In genomic region chr2:60818272-60818671, GRCh38 we compare ENCODE assay signal across 8 cellular contexts.
DNase-seq lines count a peak whose midpoint lies in the region; ATAC-seq, FAIRE-seq and TF ChIP-seq lines count a peak whose summit lies in the region.

No MANE protein-coding gene starts in this region.

- H3K36me3 Mint-ChIP-seq in stimulated activated naive CD8-positive, alpha-beta T cell treated with anti-CD3 and anti-CD28 coated beads, Interleukin-15, Interleukin-2, amounts not matched to agents 100 ng/mL and 50 ng/mL, for 24 hours (ENCODE audit: low read depth) = no peaks in the 10 kb centered on the region

- no peak overlapping the region for H2AFZ ChIP-seq in keratinocyte (ENCODE audit: control insufficient read depth, low read length)

- peaks cover 3% of the 10 kb centered on the region for H3K27me3 Mint-ChIP-seq in stimulated activated naive CD8-positive, alpha-beta T cell treated with anti-CD3 and anti-CD28 coated beads, Interleukin-15, Interleukin-2, amounts not matched to agents 100 ng/mL and 50 ng/mL, for 24 hours

- FAIRE-seq in keratinocyte (lab: Jason Lieb, UNC) = no peak

- H3K27ac Mint-ChIP-seq in stimulated activated naive CD8-positive, alpha-beta T cell treated with anti-CD3 and anti-CD28 coated beads, Interleukin-15, Interleukin-2, amounts not matched to agents 100 ng/mL and 50 ng/mL, for 24 hours = peak overlapping the region; percentile 94

- no peaks in the 10 kb centered on the region for H4K20me1 ChIP-seq in keratinocyte (ENCODE audit: control insufficient read depth, extremely low read depth, insufficient read depth, low read length)

- peak; percentile 29 for DNase-seq in activated gamma-delta T cell treated with anti-CD3 and anti-CD28 coated beads, Interleukin-2, amount 50 U/mL, for 16 hours (ENCODE audit: low read depth)
- no peak for DNase-seq in activated gamma-delta T cell treated with Interleukin-2 at 50 U/mL for 16 hours
- DNase-seq in activated CD8-positive, alpha-beta memory T cell treated with anti-CD3 and anti-CD28 coated beads, Interleukin-2, amount 50 U/mL, for 4 hours = peak; percentile 64
- DNase-seq in keratinocyte (ENCODE audit: low read depth, low spot score) = no peak

- H3K9me3 Mint-ChIP-seq in stimulated activated naive CD8-positive, alpha-beta T cell treated with anti-CD3 and anti-CD28 coated beads, Interleukin-15, Interleukin-2, amounts not matched to agents 100 ng/mL and 50 ng/mL, for 24 hours = no peaks in the 10 kb centered on the region

- H3K9me1 ChIP-seq in keratinocyte (ENCODE audit: control insufficient read depth, extremely low read depth, insufficient read depth, low read length) = no peaks in the 10 kb centered on the region

- no peak overlapping the region for H3K27ac ChIP-seq in keratinocyte (ENCODE audit: control insufficient read depth, insufficient read depth, low read length)

- H3K4me2 ChIP-seq in keratinocyte (ENCODE audit: control insufficient read depth, extremely low read depth, insufficient read depth, low read depth, low read length) = no peak overlapping the region

- no peaks in the 10 kb centered on the region for H3K4me1 ChIP-seq in keratinocyte (ENCODE audit: control insufficient read depth, extremely low read depth, insufficient read depth, low read length)

- ATAC-seq in GM18907 (IDR thresholded peaks at IDR 0.05; ENCODE audit: unreplicated experiment) = no peak
- ATAC-seq in HG02678 (IDR thresholded peaks at IDR 0.05; ENCODE audit: unreplicated experiment) = no peak
- ATAC-seq in esophagus mucosa = no peak

- H3K9me3 ChIP-seq in keratinocyte (ENCODE audit: control insufficient read depth, low read depth, low read length) = no peaks in the 10 kb centered on the region

- H3K4me1 Mint-ChIP-seq in stimulated activated naive CD8-positive, alpha-beta T cell treated with anti-CD3 and anti-CD28 coated beads, Interleukin-15, Interleukin-2, amounts not matched to agents 100 ng/mL and 50 ng/mL, for 24 hours (ENCODE audit: low read depth) = peaks cover 62% of the 10 kb centered on the region

- no peak overlapping the region for H3K9ac ChIP-seq in keratinocyte (ENCODE audit: control insufficient read depth, extremely low read depth, insufficient read depth, low read length)

- no peaks in the 10 kb centered on the region for H3K36me3 ChIP-seq in keratinocyte (ENCODE audit: control insufficient read depth in 2 of 2, extremely low read depth in 1 of 2, insufficient read depth in 2 of 2, low read length in 2 of 2)

- peak in 2 of 3 experiments; percentile 39 to 46 for TF ChIP-seq CTCF in keratinocyte (optimal IDR thresholded peaks at IDR 0.05 in 1 of 3, IDR thresholded peaks at IDR 0.05 in 1 of 3, conservative IDR thresholded peaks at IDR 0.05 in 1 of 3; ENCODE audit: extremely low read depth in 1 of 3, insufficient read depth in 2 of 3, low read length in 3 of 3)

- peaks cover 6% of the 10 kb centered on the region for H3K27me3 ChIP-seq in keratinocyte (ENCODE audit: control insufficient read depth, extremely low read depth, insufficient read depth, low read length)

- dilution Hi-C loops in keratinocyte (cut with MboI; ENCODE audit: extremely low pct_ligation_motif_present, low sequenced_read_pairs) = no loop called here

- H3K4me3 Mint-ChIP-seq in stimulated activated naive CD8-positive, alpha-beta T cell treated with anti-CD3 and anti-CD28 coated beads, Interleukin-15, Interleukin-2, amounts not matched to agents 100 ng/mL and 50 ng/mL, for 24 hours = peak overlapping the region; percentile 67

- H3K4me3 ChIP-seq in keratinocyte (ENCODE audit: control insufficient read depth in 2 of 3, extremely low read depth in 1 of 3, insufficient read depth in 2 of 3, low read depth in 1 of 3, low read length in 3 of 3) = no peak overlapping the region

- no peaks in the 10 kb centered on the region for H3K79me2 ChIP-seq in keratinocyte (ENCODE audit: control insufficient read depth, insufficient read depth, low read length)

Comparison
In these comparisons a context has a peak if more than half of its experiments do, and no peak if none do; other contexts are left out.
1. DNase-seq: peak in activated gamma-delta T cell treated with anti-CD3 and anti-CD28 coated beads, Interleukin-2, amount 50 U/mL, for 16 hours (single experiment) and activated CD8-positive, alpha-beta memory T cell treated with anti-CD3 and anti-CD28 coated beads, Interleukin-2, amount 50 U/mL, for 4 hours (single experiment); none in activated gamma-delta T cell treated with Interleukin-2 at 50 U/mL for 16 hours (single experiment) and keratinocyte (single experiment).